ENCODE assay signal across 8 cellular contexts in the genomic region with DNA sequence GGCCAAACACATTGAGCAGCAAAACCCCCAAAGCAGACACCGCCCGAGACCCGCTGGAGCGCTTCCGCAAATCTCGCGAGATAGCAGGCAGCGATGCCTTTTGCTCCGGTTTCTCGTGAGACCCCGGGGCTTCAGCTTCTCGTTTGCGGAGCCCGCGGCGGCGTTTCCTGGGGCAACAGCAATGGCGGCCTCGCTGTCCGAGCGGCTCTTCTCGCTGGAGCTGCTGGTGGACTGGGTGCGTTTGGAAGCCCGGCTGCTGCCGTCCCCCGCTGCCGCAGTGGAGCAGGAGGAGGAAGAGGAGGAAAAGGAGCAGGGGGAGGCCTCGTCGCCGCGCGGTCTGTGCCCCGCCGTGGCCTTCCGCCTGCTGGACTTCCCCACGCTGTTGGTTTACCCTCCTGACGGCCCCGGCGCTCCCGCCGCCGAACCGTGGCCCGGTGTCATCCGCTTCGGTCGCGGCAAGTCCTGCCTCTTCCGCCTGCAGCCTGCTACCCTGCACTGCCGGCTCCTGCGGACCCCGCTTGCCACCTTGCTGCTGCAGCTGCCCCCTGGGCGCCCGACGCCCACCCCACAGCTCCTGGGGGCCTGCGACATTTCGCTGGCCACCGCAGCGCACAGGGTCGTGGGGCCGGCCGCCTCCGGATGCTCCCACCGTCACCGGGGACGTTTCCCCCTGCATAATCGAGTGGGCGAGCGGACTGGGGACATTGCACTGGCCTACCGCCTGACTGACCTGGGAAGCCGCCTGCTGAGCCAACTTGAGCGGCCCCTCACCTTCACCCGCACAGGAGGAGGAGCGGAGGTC. TPM values are rescaled to one million over a fixed set of nuclear protein-coding genes. Genes with fewer than 3 reads are reported as not detected.
A peak's percentile ranks its signal among the peaks of the same experiment; 100 is the strongest.
DNase-seq lines count a peak whose midpoint lies in the region; ATAC-seq and TF ChIP-seq lines count a peak whose summit lies in the region.

TSS of gene MAP10 (plus strand) at position 148 of the 802 bp plus-strand sequence. CDS start at position 182, 34 bp downstream.

- dilution Hi-C loops in mammary epithelial cell (cut with HindIII; ENCODE audit: low sequenced_read_pairs), result no loop called here

- no peaks in the 10 kb centered on the region for H3K27me3 ChIP-seq in GM23338 (ENCODE audit: insufficient read depth)
- H3K27me3 ChIP-seq in mammary epithelial cell (ENCODE audit: insufficient read depth, low read length), result no peaks in the 10 kb centered on the region
- H3K27me3 ChIP-seq in smooth muscle cell (ENCODE audit: low read depth), result no peaks in the 10 kb centered on the region

- H3K27ac Mint-ChIP-seq in GM23338, result peak within 1 kb of the TSS; percentile 92
- H3K27ac Mint-ChIP-seq in activated B cell treated with CpG ODN at 0.5 μM for 24 hours, result peak within 1 kb of the TSS; percentile 88

- in situ Hi-C loops in mammary epithelial cell (cut with MboI; ENCODE audit: low sequenced_read_pairs in 2 of 2), result no loop called here

- peak within 1 kb of the TSS; percentile 74 for H2AFZ ChIP-seq in GM23338
- H2AFZ ChIP-seq in mammary epithelial cell (ENCODE audit: low read depth, low read length), result peak within 1 kb of the TSS; percentile 99
- H2AFZ ChIP-seq in smooth muscle cell (ENCODE audit: low read depth), result peak within 1 kb of the TSS; percentile 97

- no peaks in the 10 kb centered on the region for H3F3A ChIP-seq in GM23338 (replicated peaks; ENCODE audit: low read depth)
- H3F3A ChIP-seq in smooth muscle cell (ENCODE audit: low read depth), result no peaks in the 10 kb centered on the region

- peaks cover 19% of the 10 kb centered on the region for H3K4me1 Mint-ChIP-seq in GM23338
- H3K4me1 Mint-ChIP-seq in activated B cell treated with CpG ODN at 0.5 μM for 24 hours, result peaks cover 16% of the 10 kb centered on the region

- H3K79me2 ChIP-seq in GM23338 (replicated peaks; ENCODE audit: insufficient read depth) (no peaks in the 10 kb centered on the region), mammary epithelial cell (ENCODE audit: insufficient read depth, low read length) (no peaks in the 10 kb centered on the region), smooth muscle cell (ENCODE audit: low read depth) (no peaks in the 10 kb centered on the region)

- TF ChIP-seq CTCF in GM23338 (conservative IDR thresholded peaks at IDR 0.05; ENCODE audit: low read depth in 2 of 2) (no peak), activated B cell treated with CpG ODN at 0.5 μM for 24 hours (IDR thresholded peaks at IDR 0.05) (no peak), mammary epithelial cell (conservative IDR thresholded peaks at IDR 0.05 in 1 of 2, IDR thresholded peaks at IDR 0.05 in 1 of 2; ENCODE audit: extremely low read depth in 1 of 2, insufficient read depth in 1 of 2, low read depth in 1 of 2, low read length in 2 of 2) (no peak), smooth muscle cell (IDR thresholded peaks at IDR 0.05; ENCODE audit: borderline replicate concordance, insufficient read depth, poor library complexity, severe bottlenecking) (no peak)

- H3K9ac ChIP-seq in mammary epithelial cell (ENCODE audit: insufficient read depth, low read length) (peak within 1 kb of the TSS; percentile 31), smooth muscle cell (ENCODE audit: low read depth) (peak within 1 kb of the TSS; percentile 90)

- CTCF ChIA-PET in activated B cell treated with CpG ODN at 0.5 μM for 24 hours (lab: Charles Lee), result no interaction called here
- CTCF ChIA-PET in mammary epithelial cell (lab: Charles Lee; ENCODE audit: low non-redundant PET), result no interaction called here

- DNase-seq in EL (peak; percentile 72), GM23338 (ENCODE audit: low spot score) (peak; percentile 97), NCI-H1092 treated with DMSO at 0.1 percent for 48 hours (lab: John Stamatoyannopoulos, UW) (peak; percentile 68), activated B cell treated with CpG ODN at 0.5 μM for 24 hours (peak; percentile 54), mammary epithelial cell (peak; percentile 43), iPS-NIHi7 (ENCODE audit: extremely low spot score) (peak; percentile 94), smooth muscle cell (lab: John Stamatoyannopoulos, UW; ENCODE audit: unreplicated experiment) (peak; percentile 36), cortex of kidney (lab: John Stamatoyannopoulos, UW) (no peak)

- H3K4me3 ChIP-seq in GM23338 (peak within 1 kb of the TSS; percentile 79), mammary epithelial cell (replicated peaks in 1 of 3; ENCODE audit: insufficient read depth in 1 of 3, low read depth in 2 of 3, low read length in 3 of 3) (peak within 1 kb of the TSS; percentile 64 to 68 (median 65)), smooth muscle cell (peak within 1 kb of the TSS; percentile 75)

- intact Hi-C loops in activated B cell treated with CpG ODN at 0.5 μM for 24 hours (cut with micrococcal nuclease), result loop anchor here (5.0 kb wide), 1 partner anchor 147 kb away; the partner anchor contains the start of gene NTPCR
- intact Hi-C loops in mammary epithelial cell (cut with micrococcal nuclease), result no loop called here

- H3K36me3 Mint-ChIP-seq in GM23338 (ENCODE audit: low read depth), result peaks cover 21% of the 10 kb centered on the region; the same call in 2 of the 3 replicates
- H3K36me3 Mint-ChIP-seq in activated B cell treated with CpG ODN at 0.5 μM for 24 hours (ENCODE audit: low read depth), result no peaks in the 10 kb centered on the region

- H3K36me3 ChIP-seq in GM23338 (ENCODE audit: insufficient read depth), result no peaks in the 10 kb centered on the region
- H3K36me3 ChIP-seq in mammary epithelial cell (ENCODE audit: insufficient read depth, low read length), result no peaks in the 10 kb centered on the region
- H3K36me3 ChIP-seq in smooth muscle cell (ENCODE audit: low read depth), result no peaks in the 10 kb centered on the region

- no TSS peak for BruUV-seq in mammary epithelial cell (replicated peaks; lab: Mats Ljungman, UMichigan)

- H3K4me3 Mint-ChIP-seq in GM23338, result peak within 1 kb of the TSS; percentile 84
- peak within 1 kb of the TSS; percentile 91 for H3K4me3 Mint-ChIP-seq in activated B cell treated with CpG ODN at 0.5 μM for 24 hours

- peaks cover 23% of the 10 kb centered on the region; the same call in 2 of the 3 replicates for H3K9me3 Mint-ChIP-seq in GM23338
- peaks cover 5% of the 10 kb centered on the region for H3K9me3 Mint-ChIP-seq in activated B cell treated with CpG ODN at 0.5 μM for 24 hours

- H4K20me1 ChIP-seq in GM23338 (replicated peaks; ENCODE audit: insufficient read depth) (no peaks in the 10 kb centered on the region; the same call in 1 of the 2 replicates), mammary epithelial cell (ENCODE audit: insufficient read depth, low read length) (no peaks in the 10 kb centered on the region), smooth muscle cell (ENCODE audit: low read depth) (no peaks in the 10 kb centered on the region)

- ATAC-seq in GM23338 (peak; percentile 89), activated B cell treated with CpG ODN at 0.5 μM for 24 hours (ENCODE audit: low read depth) (peak; percentile 85)

- 2% methylated on average over 25 of the region's 74 CpGs for WGBS in mammary epithelial cell (ENCODE audit: low coverage, missing lambda C conversion rate)
- WGBS in smooth muscle cell (ENCODE audit: low lambda C conversion rate), result 6% methylated on average over 74 of the region's 74 CpGs

- H3K9me2 ChIP-seq in GM23338 (ENCODE audit: insufficient read depth), result peaks cover 4% of the 10 kb centered on the region; the same call in 1 of the 2 replicates

- H3K9me3 ChIP-seq in mammary epithelial cell (replicated peaks; ENCODE audit: insufficient read depth, low read length) (no peaks in the 10 kb centered on the region), smooth muscle cell (replicated peaks; ENCODE audit: low read depth) (no peaks in the 10 kb centered on the region)

- H3K27ac ChIP-seq in GM23338 (ENCODE audit: low read depth) (peak within 1 kb of the TSS; percentile 64; the same call in 1 of the 2 replicates), mammary epithelial cell (ENCODE audit: insufficient read depth, low read depth, low read length) (no peak within 1 kb of the TSS), smooth muscle cell (ENCODE audit: low read depth) (peak within 1 kb of the TSS; percentile 64)

- H3K4me2 ChIP-seq in GM23338 (peak within 1 kb of the TSS; percentile 93), mammary epithelial cell (ENCODE audit: insufficient read depth, low read depth, low read length) (peak within 1 kb of the TSS; percentile 97), smooth muscle cell (peak within 1 kb of the TSS; percentile 85)

- H3K4me1 ChIP-seq in GM23338 (ENCODE audit: insufficient read depth) (peaks cover 10% of the 10 kb centered on the region), mammary epithelial cell (ENCODE audit: insufficient read depth, low read length) (peaks cover 15% of the 10 kb centered on the region), smooth muscle cell (ENCODE audit: low read depth) (peaks cover 4% of the 10 kb centered on the region)

- H3K27me3 Mint-ChIP-seq in GM23338 (ENCODE audit: insufficient read depth, low read depth, poor library complexity), result peaks cover 3% of the 10 kb centered on the region
- H3K27me3 Mint-ChIP-seq in activated B cell treated with CpG ODN at 0.5 μM for 24 hours, result no peaks in the 10 kb centered on the region

- POLR2A ChIA-PET in activated B cell treated with CpG ODN at 0.5 μM for 24 hours (lab: Charles Lee), result interaction anchor here (0.6 kb wide), 2 partner anchors 80 to 1467 kb away, joined by 3 to 13 read pairs; partner anchors contain the start of genes EXOC8 and SPRTN

TF ChIP-seq in GM23338, 12 proteins besides CTCF, POLR2A, EP300 and RAD21:
- peak; percentile 86 for TF ChIP-seq POLR2AphosphoS5 (IDR thresholded peaks at IDR 0.05; ENCODE audit: low read depth)
- TF ChIP-seq JUNB (IDR thresholded peaks at IDR 0.05; ENCODE audit: unreplicated experiment), result no peak

RNA-seq across cellular contexts. Expression of gene MAP10, which starts in this region (rescaled TPM):
- total RNA-seq in GM23338 (2014; rRNA removed; shearing (Covaris generic)), result 2.8 and 3.3 TPM in 2 replicates
- polyA plus RNA-seq in GM23338 (2016; fragmentation: Nextera tagmentation; extraction: Ambion mirVana) (2.3 and 2.9 TPM in 2 replicates), mammary epithelial cell (0.34 TPM), smooth muscle cell (1.5 and 2.6 TPM in 2 replicates)
- total RNA-seq in activated B cell treated with CpG ODN at 0.5 μM for 24 hours (2.7 and 3.0 TPM in 2 replicates), mammary epithelial cell (1 to 10 TPM in 1 of 2 donors, under 1 TPM in 1; 0.14 to 1.8 TPM), smooth muscle cell (5.6 and 6.7 TPM in 2 replicates)
- polyA minus RNA-seq in mammary epithelial cell, result not detected
